ENCODE assay signal across 25 cellular contexts in genomic region chr16:30711712-30712111, GRCh38. TPM values are rescaled to one million over a fixed set of nuclear protein-coding genes. Genes with fewer than 3 reads are reported as not detected.
A peak's percentile ranks its signal among the peaks of the same experiment; 100 is the strongest.
DNase-seq lines count a peak whose midpoint lies in the region; ATAC-seq, FAIRE-seq and TF ChIP-seq lines count a peak whose summit lies in the region.
"Had no signal": no experiment of that assay in that cellular context is flagged by ENCODE, and none has a peak within 500 bp of the region (broad histone marks: within the 10 kb centered on the region; RNA-seq: fewer than 3 reads in every experiment).

No MANE protein-coding gene starts in this region.

- POLR2A ChIA-PET in HCT116 (lab: Charles Lee) = no interaction called here
- POLR2A ChIA-PET in K562 (lab: Yijun Ruan, JAX) = interaction anchor here (0.6 to 2.5 kb wide), 9 partner anchors 9 to 647 kb away, joined by 3 to 10 read pairs (median 4); no protein-coding TSS in a partner anchor
- POLR2A ChIA-PET in RWPE1 (lab: Yijun Ruan, JAX; ENCODE audit: low non-redundant PET) = no interaction called here

- H3K9me3 Mint-ChIP-seq in activated naive CD4-positive, alpha-beta T cell treated with anti-CD3 and anti-CD28 coated beads, Interleukin-2, amount 50 U/mL, for 24 hours = no peaks in the 10 kb centered on the region
- H3K9me3 Mint-ChIP-seq: brain, memory B cell had no signal

- RAD21 ChIA-PET in HCT116 (lab: Charles Lee; ENCODE audit: low non-redundant PET in 1 of 2, low total read pairs in 2 of 2, uncharacterized antibody in 2 of 2, unreplicated experiment in 2 of 2) = no interaction called here

- H3K79me2 ChIP-seq in HCT116 (ENCODE audit: insufficient read depth, low read length) (peaks cover 71% of the 10 kb centered on the region), K562 (ENCODE audit: control insufficient read depth, insufficient read depth, low read length) (peaks cover 13% of the 10 kb centered on the region)

- TF ChIP-seq POLR2A in HCT116 (IDR thresholded peaks at IDR 0.05; ENCODE audit: borderline replicate concordance, extremely low read depth, insufficient read depth, insufficient read length) (no peak), K562 (conservative IDR thresholded peaks at IDR 0.05) (no peak; the same call in 1 of the 2 replicates)

- H3K27me3 Mint-ChIP-seq in activated naive CD4-positive, alpha-beta T cell treated with anti-CD3 and anti-CD28 coated beads, Interleukin-2, amount 50 U/mL, for 24 hours = no peaks in the 10 kb centered on the region
- H3K27me3 Mint-ChIP-seq: brain, memory B cell had no signal

- H3K9me3 ChIP-seq in HCT116 (ENCODE audit: control insufficient read depth in 1 of 2, insufficient read depth in 1 of 2, low read depth in 1 of 2, low read length in 2 of 2) (no peaks in the 10 kb centered on the region), K562 (replicated peaks; ENCODE audit: control insufficient read depth, insufficient read depth, low read depth, low read length) (no peaks in the 10 kb centered on the region)
- H3K9me3 ChIP-seq: BLaER1, heart left ventricle had no signal

- H3K4me1 Mint-ChIP-seq in activated naive CD4-positive, alpha-beta T cell treated with anti-CD3 and anti-CD28 coated beads, Interleukin-2, amount 50 U/mL, for 24 hours = peaks cover 23% of the 10 kb centered on the region
- H3K4me1 Mint-ChIP-seq: brain had no signal

- TF ChIP-seq CTCF in HCT116 (IDR thresholded peaks at IDR 0.05 in 2 of 3, conservative IDR thresholded peaks at IDR 0.05 in 1 of 3; ENCODE audit: borderline replicate concordance in 1 of 3, insufficient read depth in 1 of 3, low read depth in 2 of 3, low read length in 2 of 3) = no peak
- no peak for TF ChIP-seq CTCF in K562 (IDR thresholded peaks at IDR 0.05 in 2 of 3, conservative IDR thresholded peaks at IDR 0.05 in 1 of 3; ENCODE audit: insufficient read depth in 2 of 3, low read depth in 1 of 3, low read length in 3 of 3)
- TF ChIP-seq CTCF in RWPE1 (conservative IDR thresholded peaks at IDR 0.05; ENCODE audit: low read depth) = no peak

- H3K4me3 ChIP-seq in HCT116 (replicated peaks in 1 of 2; ENCODE audit: low read depth in 1 of 2, low read length in 2 of 2) (no peak overlapping the region), K562 (no peak overlapping the region)
- H3K4me3 ChIP-seq: BLaER1, heart left ventricle, skin epidermis had no signal

- H3K9ac ChIP-seq in HCT116 (ENCODE audit: low read length) (no peak overlapping the region), K562 (ENCODE audit: insufficient read depth in 1 of 2, low read depth in 2 of 2, low read length in 2 of 2) (no peak overlapping the region)
- H3K9ac ChIP-seq: BLaER1 had no signal

- in situ Hi-C loops in K562 (cut with MboI) = no loop called here

- H2AFZ ChIP-seq in HCT116 (ENCODE audit: low read depth, low read length, poor library complexity, severe bottlenecking) = no peak overlapping the region
- no peak overlapping the region for H2AFZ ChIP-seq in K562 (ENCODE audit: low read depth, low read length)

- CTCF ChIA-PET in HCT116 (lab: Charles Lee) (no interaction called here), K562 (lab: Yijun Ruan, JAX; ENCODE audit: low intra/inter-chr PET ratio) (no interaction called here), RWPE1 (lab: Yijun Ruan, JAX) (interaction anchor here (0.6 kb wide), 1 partner anchor 14 kb away, joined by 4 read pairs; no protein-coding TSS in a partner anchor)

- no peak overlapping the region for H3K27ac ChIP-seq in HCT116 (ENCODE audit: low read depth, low read length)
- H3K27ac ChIP-seq in K562 (ENCODE audit: extremely low read depth, low read depth, low read length) = no peak overlapping the region
- H3K27ac ChIP-seq in RWPE1 = no peak overlapping the region
- H3K27ac ChIP-seq: BLaER1, heart left ventricle, skin epidermis had no signal

- H3K9me1 ChIP-seq in K562 (ENCODE audit: control insufficient read depth, insufficient read depth, low read length) = no peaks in the 10 kb centered on the region

- H3K27me3 ChIP-seq in HCT116 (ENCODE audit: insufficient read depth, low read length) (no peaks in the 10 kb centered on the region), K562 (ENCODE audit: control insufficient read depth in 2 of 2, insufficient read depth in 2 of 2, low read length in 2 of 2) (no peaks in the 10 kb centered on the region)
- H3K27me3 ChIP-seq: heart left ventricle had no signal

- H3K27ac Mint-ChIP-seq in activated naive CD4-positive, alpha-beta T cell treated with anti-CD3 and anti-CD28 coated beads, Interleukin-2, amount 50 U/mL, for 24 hours = peak overlapping the region; percentile 84
- H3K27ac Mint-ChIP-seq: brain, memory B cell had no signal

- BruUV-seq in HCT116 (replicated peaks; lab: Mats Ljungman, UMichigan) (TSS peak; percentile 32), K562 (replicated peaks; lab: Mats Ljungman, UMichigan) (TSS peak; percentile 41)

- ATAC-seq in HCT116 (no peak), K562 (no peak), GM18511 (IDR thresholded peaks at IDR 0.05; ENCODE audit: unreplicated experiment) (no peak)
- ATAC-seq: heart left ventricle, left cardiac atrium had no signal

- peaks cover 10% of the 10 kb centered on the region; the same call in 1 of the 2 replicates for H4K20me1 ChIP-seq in HCT116 (ENCODE audit: insufficient read depth)
- no peaks in the 10 kb centered on the region for H4K20me1 ChIP-seq in K562 (replicated peaks; ENCODE audit: control insufficient read depth, insufficient read depth, low read length)

- H3K4me2 ChIP-seq in HCT116 (ENCODE audit: low read length) (no peak overlapping the region), K562 (ENCODE audit: insufficient read depth, low read length) (no peak overlapping the region)
- H3K4me2 ChIP-seq: BLaER1 had no signal

- no peak overlapping the region for H3K4me3 Mint-ChIP-seq in activated naive CD4-positive, alpha-beta T cell treated with anti-CD3 and anti-CD28 coated beads, Interleukin-2, amount 50 U/mL, for 24 hours
- H3K4me3 Mint-ChIP-seq: brain, memory B cell had no signal

- no peak for TF ChIP-seq EP300 in K562 (IDR thresholded peaks at IDR 0.05; ENCODE audit: low read length)

- H3K36me3 ChIP-seq in HCT116 (ENCODE audit: control insufficient read depth in 1 of 2, insufficient read depth in 2 of 2, low read length in 2 of 2) (peaks cover 71 to 89% of the 10 kb centered on the region in 2 experiments), K562 (ENCODE audit: control insufficient read depth, insufficient read depth, low read length) (peaks cover 96% of the 10 kb centered on the region)

- H3K9me2 ChIP-seq in HCT116 (ENCODE audit: insufficient read depth) = no peaks in the 10 kb centered on the region

- FAIRE-seq in K562 (lab: Jason Lieb, UNC) = no peak
- FAIRE-seq: H1, HTR-8/SVneo, urothelium cell line had no signal

- peaks cover 39% of the 10 kb centered on the region for H3K36me3 Mint-ChIP-seq in activated naive CD4-positive, alpha-beta T cell treated with anti-CD3 and anti-CD28 coated beads, Interleukin-2, amount 50 U/mL, for 24 hours

- H3K4me1 ChIP-seq in HCT116 (ENCODE audit: control insufficient read depth in 1 of 2, insufficient read depth in 2 of 2, low read length in 2 of 2) (no peaks in the 10 kb centered on the region), K562 (replicated peaks in 1 of 2; ENCODE audit: control insufficient read depth in 2 of 2, insufficient read depth in 2 of 2, low read length in 2 of 2) (no peaks in the 10 kb centered on the region)

- 88% methylated on average over 1 of the region's 1 CpG for WGBS in K562 (ENCODE audit: insufficient coverage, low coverage, missing lambda C conversion rate)

- TF ChIP-seq RAD21 in HCT116 (IDR thresholded peaks at IDR 0.05; ENCODE audit: low read depth) = no peak
- TF ChIP-seq RAD21 in K562 (CRISPR knock-in tag; conservative IDR thresholded peaks at IDR 0.05 in 1 of 2, IDR thresholded peaks at IDR 0.05 in 1 of 2) = no peak

- DNase-seq in activated naive CD4-positive, alpha-beta T cell (lab: John Stamatoyannopoulos, UW) = no peak
- DNase-seq in HCT116 (ENCODE audit: low read depth, low spot score) = no peak
- DNase-seq in K562 (ENCODE audit: extremely low read depth in 1 of 4, low spot score in 3 of 4) = peak in 1 of 4 experiments; percentile 13
- peak; percentile 18 for DNase-seq in posterior vena cava (ENCODE audit: low spot score)
- DNase-seq in islet precursor cell = no peak
- no peak for DNase-seq in RWPE1 (ENCODE audit: low spot score)
- DNase-seq: ACHN; activated CD4-positive, alpha-beta T cell treated with anti-CD3 and anti-CD28 coated beads for 48 hours; effector CD8-positive, alpha-beta T cell; left cardiac atrium; MV-4-11; NCI-H510A; NK-92 treated with Interleukin-12 subunit alpha and Interleukin-12 subunit beta, amount 100 ng/mL, for 24 hours; occipital lobe; stimulated activated CD4-positive, alpha-beta T cell treated with anti-CD3 and anti-CD28 coated beads, Interleukin-1b, Interleukin-23, amount 100 ng/mL, for 48 hours had no signal

- intact Hi-C loops in HCT116 (cut with micrococcal nuclease) = no loop called here
- intact Hi-C loops in K562 (cut with micrococcal nuclease) = loop anchor here (10.0 kb wide), 1 partner anchor 63 kb away; no protein-coding TSS in a partner anchor
- intact Hi-C loops in posterior vena cava (cut with DNase I) = loop anchor here in 1 of 2 donors (10.0 kb wide), 1 partner anchor 373 kb away; the partner anchor contains the start of gene PRSS53

RNA-seq across cellular contexts. Expression of gene SRCAP, which starts 12.7 kb away (rescaled TPM):
- 59.6 TPM for total RNA-seq in HCT116 (2021; ENCODE audit: unreplicated experiment)
- polyA plus RNA-seq in HCT116 (2012) = 21.9 and 22.7 TPM in 2 replicates
- 89.8 and 132 TPM in 2 replicates for total RNA-seq in K562 (2011; cell fraction: chromatin; rRNA removed; ENCODE audit: low replicate concordance)
- 44.6 and 46.2 TPM in 2 replicates for total RNA-seq in K562 (2011; cell fraction: nucleolus; rRNA removed)
- total RNA-seq in K562 (2011; cell fraction: nucleoplasm; rRNA removed) = 58.6 and 74.8 TPM in 2 replicates
- 16.0 and 16.3 TPM in 2 replicates for total RNA-seq in K562 (2014; rRNA removed)
- total RNA-seq in K562 (2014; rRNA removed; fragmentation: Illumina TruSeq; extraction: Trizol) = 3.5 and 3.7 TPM in 2 replicates
- 5.8 and 7.9 TPM in 2 replicates for total RNA-seq in K562 (2015; rRNA removed; fragmentation: Illumina TruSeq; extraction: Trizol)
- total RNA-seq in K562 (2021) = 58.9 and 62.6 TPM in 2 replicates
- polyA plus RNA-seq in K562 (2011; rRNA removed) = 2.2 and 6.4 TPM in 2 replicates
- 1.9 and 3.2 TPM in 2 replicates for polyA plus RNA-seq in K562 (2011; cell fraction: cytosol; rRNA removed)
- 18.6 and 29.8 TPM in 2 replicates for polyA plus RNA-seq in K562 (2011; cell fraction: nucleus; rRNA removed)
- 16.6 and 25.8 TPM in 2 replicates for polyA plus RNA-seq in K562 (2012)
- polyA plus RNA-seq in K562 (2014; fragmentation: Illumina TruSeq; extraction: Trizol) = 14.9 and 21.0 TPM in 2 replicates
- under 1 TPM; 0.21 to 0.53 TPM for polyA plus RNA-seq in K562 (2014; fragmentation: Nextera tagmentation; extraction: Ambion mirVana)
- 11.4 and 17.0 TPM in 2 replicates for polyA plus RNA-seq in K562 (2014; rRNA removed)
- polyA minus RNA-seq in K562 (2011; rRNA and poly(A)+ RNA removed) = 11.0 and 11.9 TPM in 2 replicates
- 21.7 and 27.4 TPM in 2 replicates for polyA minus RNA-seq in K562 (2011; cell fraction: cytosol; rRNA and poly(A)+ RNA removed)
- polyA minus RNA-seq in K562 (2011; cell fraction: nucleus; rRNA and poly(A)+ RNA removed) = 17.2 and 20.0 TPM in 2 replicates
- 10 to 100 TPM; 41.4 to 44.9 TPM for total RNA-seq in posterior vena cava

RNA-seq across cellular contexts. Expression of gene PHKG2, which starts 36.5 kb away (rescaled TPM):
- total RNA-seq in HCT116 (2021; ENCODE audit: unreplicated experiment) (32.6 TPM), K562 (2014; rRNA removed) (30.7 and 45.9 TPM in 2 replicates), K562 (2014; rRNA removed; fragmentation: Illumina TruSeq; extraction: Trizol) (18.3 and 21.2 TPM in 2 replicates), K562 (2015; rRNA removed; fragmentation: Illumina TruSeq; extraction: Trizol) (23.9 and 25.2 TPM in 2 replicates), K562 (2021) (39.7 and 40.7 TPM in 2 replicates), posterior vena cava (10 to 100 TPM; 13.0 to 13.9 TPM)
- polyA plus RNA-seq in HCT116 (2012) = 26.1 and 28.6 TPM in 2 replicates
- total RNA-seq in K562 (2011; cell fraction: chromatin; rRNA removed; ENCODE audit: low replicate concordance) = 128 and 290 TPM in 2 replicates
- 161 and 163 TPM in 2 replicates for total RNA-seq in K562 (2011; cell fraction: nucleolus; rRNA removed)
- total RNA-seq in K562 (2011; cell fraction: nucleoplasm; rRNA removed) = 157 and 194 TPM in 2 replicates
- polyA plus RNA-seq in K562 (2011; rRNA removed) (44.1 and 54.4 TPM in 2 replicates), K562 (2014; fragmentation: Illumina TruSeq; extraction: Trizol) (39.2 and 41.0 TPM in 2 replicates), K562 (2014; fragmentation: Nextera tagmentation; extraction: Ambion mirVana) (10 to 100 TPM in 1 of 2 experiments, 1 to 10 TPM in 1; 5.8 to 14.1 TPM), K562 (2014; rRNA removed) (50.4 and 54.2 TPM in 2 replicates)
- 44.6 and 56.8 TPM in 2 replicates for polyA plus RNA-seq in K562 (2011; cell fraction: cytosol; rRNA removed)
- polyA plus RNA-seq in K562 (2011; cell fraction: nucleus; rRNA removed) = 182 and 233 TPM in 2 replicates
- polyA plus RNA-seq in K562 (2012) = 30.6 and 41.6 TPM in 2 replicates
- polyA minus RNA-seq in K562 (2011; rRNA and poly(A)+ RNA removed) = 19.6 and 26.2 TPM in 2 replicates
- polyA minus RNA-seq in K562 (2011; cell fraction: cytosol; rRNA and poly(A)+ RNA removed) = 14.9 and 17.4 TPM in 2 replicates
- polyA minus RNA-seq in K562 (2011; cell fraction: nucleus; rRNA and poly(A)+ RNA removed) = 36.2 and 39.6 TPM in 2 replicates

RNA-seq across cellular contexts. Expression of gene CFAP119, which starts 50.1 kb away (rescaled TPM):
- total RNA-seq in HCT116 (2021; ENCODE audit: unreplicated experiment) = 12.6 TPM
- 8.8 and 10.3 TPM in 2 replicates for polyA plus RNA-seq in HCT116 (2012)
- total RNA-seq in K562 (2011; cell fraction: chromatin; rRNA removed; ENCODE audit: low replicate concordance) = 23.0 and 52.3 TPM in 2 replicates
- total RNA-seq in K562 (2011; cell fraction: nucleolus; rRNA removed) = 44.0 and 46.5 TPM in 2 replicates
- 24.7 and 39.0 TPM in 2 replicates for total RNA-seq in K562 (2011; cell fraction: nucleoplasm; rRNA removed)
- 16.1 and 18.5 TPM in 2 replicates for total RNA-seq in K562 (2014; rRNA removed)
- 4.2 and 6.1 TPM in 2 replicates for total RNA-seq in K562 (2014; rRNA removed; fragmentation: Illumina TruSeq; extraction: Trizol)
- 7.0 and 7.4 TPM in 2 replicates for total RNA-seq in K562 (2015; rRNA removed; fragmentation: Illumina TruSeq; extraction: Trizol)
- total RNA-seq in K562 (2021) = 18.4 and 20.0 TPM in 2 replicates
- 13.5 and 16.3 TPM in 2 replicates for polyA plus RNA-seq in K562 (2011; rRNA removed)
- 10.6 and 19.6 TPM in 2 replicates for polyA plus RNA-seq in K562 (2011; cell fraction: cytosol; rRNA removed)
- 107 and 225 TPM in 2 replicates for polyA plus RNA-seq in K562 (2011; cell fraction: nucleus; rRNA removed)
- 14.9 and 20.9 TPM in 2 replicates for polyA plus RNA-seq in K562 (2012)
- polyA plus RNA-seq in K562 (2014; fragmentation: Illumina TruSeq; extraction: Trizol) = 9.0 and 9.6 TPM in 2 replicates
- 1 to 10 TPM; 5.5 to 6.2 TPM for polyA plus RNA-seq in K562 (2014; fragmentation: Nextera tagmentation; extraction: Ambion mirVana)
- polyA plus RNA-seq in K562 (2014; rRNA removed) = 33.7 and 38.2 TPM in 2 replicates
- 1.2 and 2.5 TPM in 2 replicates for polyA minus RNA-seq in K562 (2011; rRNA and poly(A)+ RNA removed)
- 3.8 and 4.2 TPM in 2 replicates for polyA minus RNA-seq in K562 (2011; cell fraction: cytosol; rRNA and poly(A)+ RNA removed)
- polyA minus RNA-seq in K562 (2011; cell fraction: nucleus; rRNA and poly(A)+ RNA removed) = 16.9 and 21.3 TPM in 2 replicates
- 1 to 10 TPM; 1.2 TPM for total RNA-seq in posterior vena cava

RNA-seq across cellular contexts. Expression of gene RNF40, which starts 50.4 kb away (rescaled TPM):
- total RNA-seq in HCT116 (2021; ENCODE audit: unreplicated experiment) (90.3 TPM), K562 (2014; rRNA removed) (81.9 and 95.6 TPM in 2 replicates), K562 (2014; rRNA removed; fragmentation: Illumina TruSeq; extraction: Trizol) (73.7 and 81.5 TPM in 2 replicates), K562 (2015; rRNA removed; fragmentation: Illumina TruSeq; extraction: Trizol) (76.4 and 82.9 TPM in 2 replicates), K562 (2021) (124 and 129 TPM in 2 replicates), posterior vena cava (10 to 100 TPM; 60.9 to 66.5 TPM)
- 58.1 and 67.6 TPM in 2 replicates for polyA plus RNA-seq in HCT116 (2012)
- 149 and 268 TPM in 2 replicates for total RNA-seq in K562 (2011; cell fraction: chromatin; rRNA removed; ENCODE audit: low replicate concordance)
- total RNA-seq in K562 (2011; cell fraction: nucleolus; rRNA removed) = 112 and 115 TPM in 2 replicates
- total RNA-seq in K562 (2011; cell fraction: nucleoplasm; rRNA removed) = 105 and 116 TPM in 2 replicates
- polyA plus RNA-seq in K562 (2011; rRNA removed) (91.7 and 97.8 TPM in 2 replicates), K562 (2014; fragmentation: Illumina TruSeq; extraction: Trizol) (107 and 115 TPM in 2 replicates), K562 (2014; fragmentation: Nextera tagmentation; extraction: Ambion mirVana) (1 to 10 TPM; 6.2 to 9.1 TPM), K562 (2014; rRNA removed) (68.2 and 75.6 TPM in 2 replicates)
- 60.8 and 77.4 TPM in 2 replicates for polyA plus RNA-seq in K562 (2011; cell fraction: cytosol; rRNA removed)
- 137 and 170 TPM in 2 replicates for polyA plus RNA-seq in K562 (2011; cell fraction: nucleus; rRNA removed)
- 78.5 and 80.4 TPM in 2 replicates for polyA plus RNA-seq in K562 (2012)
- 89.9 and 91.7 TPM in 2 replicates for polyA minus RNA-seq in K562 (2011; rRNA and poly(A)+ RNA removed)
- 61.7 and 77.1 TPM in 2 replicates for polyA minus RNA-seq in K562 (2011; cell fraction: cytosol; rRNA and poly(A)+ RNA removed)
- polyA minus RNA-seq in K562 (2011; cell fraction: nucleus; rRNA and poly(A)+ RNA removed) = 39.2 and 51.2 TPM in 2 replicates

RNA-seq across cellular contexts. Expression of gene FBRS, which starts 53.5 kb away (rescaled TPM):
- 65.3 TPM for total RNA-seq in HCT116 (2021; ENCODE audit: unreplicated experiment)
- polyA plus RNA-seq in HCT116 (2012) = 37.2 and 42.7 TPM in 2 replicates
- total RNA-seq in K562 (2011; cell fraction: chromatin; rRNA removed; ENCODE audit: low replicate concordance) = 93.9 and 185 TPM in 2 replicates
- total RNA-seq in K562 (2011; cell fraction: nucleolus; rRNA removed) = 89.2 and 107 TPM in 2 replicates
- 100 and 120 TPM in 2 replicates for total RNA-seq in K562 (2011; cell fraction: nucleoplasm; rRNA removed)
- total RNA-seq in K562 (2014; rRNA removed) = 13.1 and 19.0 TPM in 2 replicates
- 6.9 and 8.1 TPM in 2 replicates for total RNA-seq in K562 (2014; rRNA removed; fragmentation: Illumina TruSeq; extraction: Trizol)
- total RNA-seq in K562 (2015; rRNA removed; fragmentation: Illumina TruSeq; extraction: Trizol) = 15.6 and 17.9 TPM in 2 replicates
- total RNA-seq in K562 (2021) = 50.1 and 59.5 TPM in 2 replicates
- 5.4 and 11.8 TPM in 2 replicates for polyA plus RNA-seq in K562 (2011; rRNA removed)
- polyA plus RNA-seq in K562 (2011; cell fraction: cytosol; rRNA removed) = 4.5 and 5.9 TPM in 2 replicates
- polyA plus RNA-seq in K562 (2011; cell fraction: nucleus; rRNA removed) = 95.4 and 113 TPM in 2 replicates
- polyA plus RNA-seq in K562 (2012) = 30.9 and 42.6 TPM in 2 replicates
- 21.7 and 32.6 TPM in 2 replicates for polyA plus RNA-seq in K562 (2014; fragmentation: Illumina TruSeq; extraction: Trizol)
- polyA plus RNA-seq in K562 (2014; fragmentation: Nextera tagmentation; extraction: Ambion mirVana) = under 1 TPM; 0.32 to 0.46 TPM
- polyA plus RNA-seq in K562 (2014; rRNA removed) = 21.9 and 25.1 TPM in 2 replicates
- 9.1 and 10.0 TPM in 2 replicates for polyA minus RNA-seq in K562 (2011; rRNA and poly(A)+ RNA removed)
- polyA minus RNA-seq in K562 (2011; cell fraction: cytosol; rRNA and poly(A)+ RNA removed) = 10.9 and 11.7 TPM in 2 replicates
- polyA minus RNA-seq in K562 (2011; cell fraction: nucleus; rRNA and poly(A)+ RNA removed) = 49.8 and 67.5 TPM in 2 replicates
- 10 to 100 TPM; 42.3 to 42.5 TPM for total RNA-seq in posterior vena cava
